ENCODE assay signal across 9 cellular contexts in genomic region chrX:129655547-129656248, GRCh38.
A peak's percentile ranks its signal among the peaks of the same experiment; 100 is the strongest.
DNase-seq lines count a peak whose midpoint lies in the region; ATAC-seq, FAIRE-seq and TF ChIP-seq lines count a peak whose summit lies in the region.
"Had no signal": no experiment of that assay in that cellular context is flagged by ENCODE, and none has a peak within 500 bp of the region (broad histone marks: within the 10 kb centered on the region; RNA-seq: fewer than 3 reads in every experiment).

No MANE protein-coding gene starts in this region.

- FAIRE-seq in HTR-8/SVneo (lab: Jason Lieb, UNC): no peak
- FAIRE-seq: G401.6 had no signal

- ATAC-seq in HG02973 (IDR thresholded peaks at IDR 0.05; ENCODE audit: unreplicated experiment): no peak

- peak; percentile 56 for DNase-seq in activated CD8-positive, alpha-beta memory T cell treated with anti-CD3 and anti-CD28 coated beads for 24 hours
- DNase-seq in activated CD8-positive, alpha-beta memory T cell treated with anti-CD3 and anti-CD28 coated beads, Interleukin-2, amount 50 U/mL, for 48 hours: no peak
- peak; percentile 30 for DNase-seq in NCI-H146 treated with DMSO at 0.1 percent for 48 hours (lab: John Stamatoyannopoulos, UW; ENCODE audit: unreplicated experiment)
- peak; percentile 39 for DNase-seq in cerebellar cortex (ENCODE audit: low spot score)
- no peak for DNase-seq in retinal pigment epithelial cell (ENCODE audit: low read depth)
- no peak for DNase-seq in HTR-8/SVneo (ENCODE audit: insufficient read length, low spot score)
- DNase-seq in effector CD4-positive, alpha-beta T cell: no peak

- TF ChIP-seq CTCF in retinal pigment epithelial cell (conservative IDR thresholded peaks at IDR 0.05; ENCODE audit: low read depth, low read length): peak; percentile 3

- H3K4me3 ChIP-seq in retinal pigment epithelial cell (ENCODE audit: low read length): no peak overlapping the region

Comparison
In these comparisons a context has a peak if more than half of its experiments do, and no peak if none do; other contexts are left out.
1. DNase-seq: peak in activated CD8-positive, alpha-beta memory T cell treated with anti-CD3 and anti-CD28 coated beads for 24 hours (single experiment), NCI-H146 treated with DMSO at 0.1 percent for 48 hours (single experiment) and cerebellar cortex (single experiment); none in activated CD8-positive, alpha-beta memory T cell treated with anti-CD3 and anti-CD28 coated beads, Interleukin-2, amount 50 U/mL, for 48 hours (single experiment), retinal pigment epithelial cell (single experiment), HTR-8/SVneo (single experiment) and effector CD4-positive, alpha-beta T cell (single experiment).